8 cellular contexts compared by ENCODE assay signal in genomic region chr2:158006961-158007664, GRCh38.
DNase-seq lines count a peak whose midpoint lies in the region; ATAC-seq and TF ChIP-seq lines count a peak whose summit lies in the region.
"Had no signal": no experiment of that assay in that cellular context is flagged by ENCODE, and none has a peak within 500 bp of the region (broad histone marks: within the 10 kb centered on the region; RNA-seq: fewer than 3 reads in every experiment).

No MANE protein-coding gene starts in this region.

- H3K9me3 ChIP-seq in HEK293 (ENCODE audit: control insufficient read depth, insufficient read depth, low read depth, low read length) (no peaks in the 10 kb centered on the region), lung (ENCODE audit: control insufficient read depth in 2 of 2, insufficient read depth in 1 of 2, low read length in 1 of 2) (no peaks in the 10 kb centered on the region), testis (no peaks in the 10 kb centered on the region), colonic mucosa (no peaks in the 10 kb centered on the region)

- 44 to 49% methylated on average over 8 of the region's 8 CpGs for WGBS in lung, 2 donors
- 78 to 90% methylated on average over 8 of the region's 8 CpGs for WGBS in testis, 2 donors

- H3K4me1 ChIP-seq in HEK293 (ENCODE audit: control insufficient read depth, insufficient read depth, low read length) (no peaks in the 10 kb centered on the region), lung (ENCODE audit: control insufficient read depth in 2 of 2, insufficient read depth in 2 of 2, low read length in 2 of 2) (no peaks in the 10 kb centered on the region), testis (no peaks in the 10 kb centered on the region), colonic mucosa (no peaks in the 10 kb centered on the region)

- POLR2A ChIA-PET in HEK293 (lab: Yijun Ruan, JAX) = no interaction called here

- H3K9ac ChIP-seq in colonic mucosa (ENCODE audit: low read depth in 2 of 2, low read length in 2 of 2) = no peak overlapping the region

- H3K4me3 ChIP-seq in HEK293 (ENCODE audit: low read depth, low read length) (no peak overlapping the region), lung (no peak overlapping the region), testis (no peak overlapping the region), colonic mucosa (no peak overlapping the region)
- H3K4me3 ChIP-seq: hepatocyte had no signal

- 0 out of 2 replicates have a peak, but pooled peaks have one; percentile 10 for TF ChIP-seq CTCF in HEK293 (tag by site-specific recombination; IDR thresholded peaks at IDR 0.05)
- TF ChIP-seq CTCF in lung (IDR thresholded peaks at IDR 0.05; ENCODE audit: control extremely low read depth, extremely low read depth) = no peak
- no peak for TF ChIP-seq CTCF in testis (IDR thresholded peaks at IDR 0.05)
- TF ChIP-seq CTCF in colonic mucosa (IDR thresholded peaks at IDR 0.05) = no peak

- peak; percentile 75 for ATAC-seq in lung (ENCODE audit: insufficient read depth, low FRiP score)

- intact Hi-C loops in testis (cut with DNase I; ENCODE audit: low total_unique reads) = loop anchor here (10.0 kb wide), 1 partner anchor 232 kb away; no protein-coding TSS in a partner anchor
- intact Hi-C loops in colonic mucosa (cut with DNase I) = loop anchor here (2.0 to 10.0 kb wide), 2 partner anchors 132 to 230 kb away; partner anchors contain the start of gene ACVR1

- DNase-seq in GDM1 (lab: John Stamatoyannopoulos, UW) (peak; percentile 43), OCI-M1 (lab: John Stamatoyannopoulos, UW) (peak; percentile 61), lung (ENCODE audit: low spot score) (peak; percentile 67), testis (no peak), NCI-H1092 (lab: John Stamatoyannopoulos, UW) (no peak), colonic mucosa (no peak)

- H3K36me3 ChIP-seq in HEK293 (ENCODE audit: control insufficient read depth in 2 of 2, insufficient read depth in 1 of 2, low read length in 2 of 2) (no peaks in the 10 kb centered on the region), lung (ENCODE audit: control insufficient read depth in 2 of 2, insufficient read depth in 2 of 2, low read length in 2 of 2) (no peaks in the 10 kb centered on the region), testis (ENCODE audit: low read depth, missing control alignments) (no peaks in the 10 kb centered on the region), colonic mucosa (no peaks in the 10 kb centered on the region)

- H3K27ac ChIP-seq in HEK293 (ENCODE audit: extremely low read depth, low read depth, low read length) (no peak overlapping the region), lung (ENCODE audit: low read depth in 1 of 2, low read length in 1 of 2) (peak overlapping the region in 1 of 2 donors; percentile 18), testis (no peak overlapping the region), colonic mucosa (no peak overlapping the region)
- H3K27ac ChIP-seq: hepatocyte had no signal

- no peak for TF ChIP-seq POLR2A in testis (IDR thresholded peaks at IDR 0.05)

- CTCF ChIA-PET in HEK293 (lab: Yijun Ruan, JAX) = interaction anchor here (0.6 to 2.9 kb wide), 7 partner anchors 130 to 1874 kb away, joined by 3 to 11 read pairs (median 5); partner anchors contain the start of gene ACVR1

- H3K27me3 ChIP-seq in lung (ENCODE audit: control insufficient read depth, insufficient read depth) (no peaks in the 10 kb centered on the region), testis (no peaks in the 10 kb centered on the region), colonic mucosa (no peaks in the 10 kb centered on the region)
- H3K27me3 ChIP-seq: hepatocyte had no signal

TF ChIP-seq in HEK293, 187 proteins besides CTCF, POLR2A, EP300 and RAD21:
- TF ChIP-seq ZNF639 (tag by site-specific recombination; IDR thresholded peaks at IDR 0.05) = no peak
- TF ChIP-seq ZSCAN30 (tag by site-specific recombination; IDR thresholded peaks at IDR 0.05) = no peak
- no peak for TF ChIP-seq HIC1 (tag by site-specific recombination; IDR thresholded peaks at IDR 0.05)
- TF ChIP-seq ZBTB44 (tag by site-specific recombination; IDR thresholded peaks at IDR 0.05) = no peak
- TF ChIP-seq ZNF302 (tag by site-specific recombination; IDR thresholded peaks at IDR 0.05; ENCODE audit: low read depth) = no peak
- TF ChIP-seq KLF1 (tag by site-specific recombination; IDR thresholded peaks at IDR 0.05) = no peak
- no peak for TF ChIP-seq PRDM1 (tag by site-specific recombination; IDR thresholded peaks at IDR 0.05)

Comparison
In these comparisons a context has a peak if more than half of its experiments do, and no peak if none do; other contexts are left out.
1. DNase-seq: peak in GDM1 (single experiment), OCI-M1 (single experiment) and lung (single experiment); none in testis (single experiment), NCI-H1092 (single experiment) and colonic mucosa (single experiment).